In the genomic region with DNA sequence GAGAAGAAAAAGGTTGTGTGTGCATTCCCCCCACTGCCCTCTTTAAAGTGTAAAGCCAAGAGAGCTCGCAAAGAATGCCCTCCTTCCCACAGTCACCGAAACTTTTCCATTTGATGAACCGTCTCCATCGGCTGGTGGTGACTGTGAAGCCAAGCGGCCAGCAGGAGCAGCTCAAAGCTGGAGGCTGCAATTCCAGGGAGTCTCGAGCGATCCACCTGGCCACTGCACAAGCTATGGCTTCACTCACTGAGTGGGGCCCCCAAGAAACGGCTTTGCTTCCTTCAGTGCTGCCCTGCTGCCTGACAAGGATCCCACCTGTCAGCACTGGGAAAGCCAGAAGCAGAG, we compare ENCODE assay signal across 19 cellular contexts.
DNase-seq lines count a peak whose midpoint lies in the region; ATAC-seq and TF ChIP-seq lines count a peak whose summit lies in the region.
"Had no signal": no experiment of that assay in that cellular context is flagged by ENCODE, and none has a peak within 500 bp of the region (broad histone marks: within the 10 kb centered on the region; RNA-seq: fewer than 3 reads in every experiment).

No MANE protein-coding gene starts in this region.

- no peaks in the 10 kb centered on the region for H3K9me3 ChIP-seq in esophagus muscularis mucosa
- H3K9me3 ChIP-seq: MG63 had no signal

- H3K4me1 ChIP-seq in esophagus muscularis mucosa = peaks cover 8 to 17% (median 10%) of the 10 kb centered on the region in 4 donors

- peak overlapping the region; percentile 49 for H3K27ac Mint-ChIP-seq in activated CD4-positive, alpha-beta T cell treated with anti-CD3 and anti-CD28 coated beads, Interleukin-2, amount 10 ng/mL, durations not matched to agents 24 days and 14 days
- no peak overlapping the region for H3K27ac Mint-ChIP-seq in activated T-helper 17 cell treated with anti-CD3 and anti-CD28 coated beads, Interleukin-2, amount 50 U/mL, for 72 hours
- H3K27ac Mint-ChIP-seq in nephron = peak overlapping the region in 2 of 3 experiments; percentile 27 to 75

- no peak for ATAC-seq in activated T-helper 17 cell treated with anti-CD3 and anti-CD28 coated beads, Interleukin-2, amount 50 U/mL, for 72 hours (replicated peaks)

- H3K4me3 ChIP-seq in GM06990 (replicated peaks; ENCODE audit: low read depth, low read length) = no peak overlapping the region
- H3K4me3 ChIP-seq in esophagus muscularis mucosa = no peak overlapping the region
- H3K4me3 ChIP-seq: GM23248, MG63 had no signal

- H3K36me3 Mint-ChIP-seq in activated CD4-positive, alpha-beta T cell treated with anti-CD3 and anti-CD28 coated beads, Interleukin-2, amount 10 ng/mL, durations not matched to agents 24 days and 14 days (ENCODE audit: low read depth) = peaks cover 5% of the 10 kb centered on the region
- H3K36me3 Mint-ChIP-seq in activated T-helper 17 cell treated with anti-CD3 and anti-CD28 coated beads, Interleukin-2, amount 50 U/mL, for 72 hours (ENCODE audit: low read depth) = no peaks in the 10 kb centered on the region
- H3K36me3 Mint-ChIP-seq in nephron (ENCODE audit: low read depth) = no peaks in the 10 kb centered on the region

- H3K27ac ChIP-seq in esophagus muscularis mucosa (replicated peaks in 1 of 4) = no peak overlapping the region
- H3K27ac ChIP-seq: C4-2B, GM23248 had no signal

- no peak for TF ChIP-seq CTCF in GM06990 (IDR thresholded peaks at IDR 0.05; ENCODE audit: insufficient read depth, low read length, poor library complexity, severe bottlenecking)
- no peak for TF ChIP-seq CTCF in nephron (IDR thresholded peaks at IDR 0.05; ENCODE audit: unreplicated experiment in 3 of 3)
- no peak for TF ChIP-seq CTCF in esophagus muscularis mucosa (IDR thresholded peaks at IDR 0.05)

- TF ChIP-seq EP300 in esophagus muscularis mucosa (IDR thresholded peaks at IDR 0.05) = no peak

- intact Hi-C loops in activated CD4-positive, alpha-beta T cell treated with anti-CD3 and anti-CD28 coated beads, Interleukin-2, amount 10 ng/mL, durations not matched to agents 24 days and 14 days (cut with micrococcal nuclease) = loop anchor here (10.0 kb wide), 3 partner anchors 345 to 905 kb away; partner anchors contain the start of gene LMO2
- intact Hi-C loops in esophagus muscularis mucosa (cut with DNase I) = no loop called here

- H3K4me1 Mint-ChIP-seq in activated CD4-positive, alpha-beta T cell treated with anti-CD3 and anti-CD28 coated beads, Interleukin-2, amount 10 ng/mL, durations not matched to agents 24 days and 14 days = peaks cover 70% of the 10 kb centered on the region
- peaks cover 28% of the 10 kb centered on the region for H3K4me1 Mint-ChIP-seq in activated T-helper 17 cell treated with anti-CD3 and anti-CD28 coated beads, Interleukin-2, amount 50 U/mL, for 72 hours
- peaks cover 55% of the 10 kb centered on the region for H3K4me1 Mint-ChIP-seq in nephron

- H3K9me3 Mint-ChIP-seq in activated CD4-positive, alpha-beta T cell treated with anti-CD3 and anti-CD28 coated beads, Interleukin-2, amount 10 ng/mL, durations not matched to agents 24 days and 14 days = no peaks in the 10 kb centered on the region
- H3K9me3 Mint-ChIP-seq in activated T-helper 17 cell treated with anti-CD3 and anti-CD28 coated beads, Interleukin-2, amount 50 U/mL, for 72 hours = no peaks in the 10 kb centered on the region
- H3K9me3 Mint-ChIP-seq in nephron = no peaks in the 10 kb centered on the region

- peak overlapping the region; percentile 40 for H3K4me3 Mint-ChIP-seq in activated CD4-positive, alpha-beta T cell treated with anti-CD3 and anti-CD28 coated beads, Interleukin-2, amount 10 ng/mL, durations not matched to agents 24 days and 14 days
- H3K4me3 Mint-ChIP-seq in activated T-helper 17 cell treated with anti-CD3 and anti-CD28 coated beads, Interleukin-2, amount 50 U/mL, for 72 hours = peak overlapping the region; percentile 10
- H3K4me3 Mint-ChIP-seq in nephron = no peak overlapping the region

- DNase-seq in activated CD4-positive, alpha-beta T cell treated with anti-CD3 and anti-CD28 coated beads, Interleukin-2, amount 10 ng/mL, durations not matched to agents 24 days and 14 days = no peak
- DNase-seq in activated CD4-positive, alpha-beta T cell treated with anti-CD3 and anti-CD28 coated beads for 4 hours = no peak
- peak; percentile 48 for DNase-seq in GM06990 (ENCODE audit: extremely low read depth, insufficient read length)
- DNase-seq in esophagus muscularis mucosa (ENCODE audit: extremely low spot score) = no peak
- no peak for DNase-seq in putamen (ENCODE audit: low spot score)
- DNase-seq in NCI-H2107 treated with DMSO at 0.1 percent for 48 hours (lab: John Stamatoyannopoulos, UW; ENCODE audit: unreplicated experiment) = no peak
- DNase-seq: 8988T, EL, GM23248, KG1, MG63, NCI-H1105, NCI-H187 treated with DMSO at 0.1 percent for 48 hours, NCI-H2171, NCI-H446 treated with DMSO at 0.1 percent for 48 hours, NCI-H774 had no signal

- no peaks in the 10 kb centered on the region for H3K27me3 Mint-ChIP-seq in activated CD4-positive, alpha-beta T cell treated with anti-CD3 and anti-CD28 coated beads, Interleukin-2, amount 10 ng/mL, durations not matched to agents 24 days and 14 days
- peaks cover 5% of the 10 kb centered on the region for H3K27me3 Mint-ChIP-seq in activated T-helper 17 cell treated with anti-CD3 and anti-CD28 coated beads, Interleukin-2, amount 50 U/mL, for 72 hours
- peaks cover 14% of the 10 kb centered on the region for H3K27me3 Mint-ChIP-seq in nephron (ENCODE audit: low read depth)

- H3K27me3 ChIP-seq in GM06990 (replicated peaks; ENCODE audit: control insufficient read depth, insufficient read depth, low read length) (no peaks in the 10 kb centered on the region), esophagus muscularis mucosa (no peaks in the 10 kb centered on the region)
- H3K27me3 ChIP-seq: MG63 had no signal

- no peaks in the 10 kb centered on the region for H3K36me3 ChIP-seq in GM06990 (ENCODE audit: control insufficient read depth, insufficient read depth, low read length)
- H3K36me3 ChIP-seq in esophagus muscularis mucosa = no peaks in the 10 kb centered on the region
- H3K36me3 ChIP-seq: MG63 had no signal

- no peak for TF ChIP-seq POLR2A in esophagus muscularis mucosa (IDR thresholded peaks at IDR 0.05; ENCODE audit: low read depth)

- 90% methylated on average over 8 of the region's 8 CpGs for WGBS in esophagus muscularis mucosa

Comparison
In these comparisons a context has a peak if more than half of its experiments do, and no peak if none do; other contexts are left out.
1. H3K4me3 Mint-ChIP-seq: peak in activated CD4-positive, alpha-beta T cell treated with anti-CD3 and anti-CD28 coated beads, Interleukin-2, amount 10 ng/mL, durations not matched to agents 24 days and 14 days (single experiment) and activated T-helper 17 cell treated with anti-CD3 and anti-CD28 coated beads, Interleukin-2, amount 50 U/mL, for 72 hours (single experiment); none in nephron (0 of 3).